1 cellular context compared by ENCODE assay signal in genomic region chr15:83655237-83655616, GRCh38.
TF ChIP-seq lines count a peak whose summit lies in the region.

No MANE protein-coding gene starts in this region.

TF ChIP-seq in GM23338, 12 proteins besides CTCF, POLR2A, EP300 and RAD21 (continued from another document):
- TF ChIP-seq, protein P1, sequence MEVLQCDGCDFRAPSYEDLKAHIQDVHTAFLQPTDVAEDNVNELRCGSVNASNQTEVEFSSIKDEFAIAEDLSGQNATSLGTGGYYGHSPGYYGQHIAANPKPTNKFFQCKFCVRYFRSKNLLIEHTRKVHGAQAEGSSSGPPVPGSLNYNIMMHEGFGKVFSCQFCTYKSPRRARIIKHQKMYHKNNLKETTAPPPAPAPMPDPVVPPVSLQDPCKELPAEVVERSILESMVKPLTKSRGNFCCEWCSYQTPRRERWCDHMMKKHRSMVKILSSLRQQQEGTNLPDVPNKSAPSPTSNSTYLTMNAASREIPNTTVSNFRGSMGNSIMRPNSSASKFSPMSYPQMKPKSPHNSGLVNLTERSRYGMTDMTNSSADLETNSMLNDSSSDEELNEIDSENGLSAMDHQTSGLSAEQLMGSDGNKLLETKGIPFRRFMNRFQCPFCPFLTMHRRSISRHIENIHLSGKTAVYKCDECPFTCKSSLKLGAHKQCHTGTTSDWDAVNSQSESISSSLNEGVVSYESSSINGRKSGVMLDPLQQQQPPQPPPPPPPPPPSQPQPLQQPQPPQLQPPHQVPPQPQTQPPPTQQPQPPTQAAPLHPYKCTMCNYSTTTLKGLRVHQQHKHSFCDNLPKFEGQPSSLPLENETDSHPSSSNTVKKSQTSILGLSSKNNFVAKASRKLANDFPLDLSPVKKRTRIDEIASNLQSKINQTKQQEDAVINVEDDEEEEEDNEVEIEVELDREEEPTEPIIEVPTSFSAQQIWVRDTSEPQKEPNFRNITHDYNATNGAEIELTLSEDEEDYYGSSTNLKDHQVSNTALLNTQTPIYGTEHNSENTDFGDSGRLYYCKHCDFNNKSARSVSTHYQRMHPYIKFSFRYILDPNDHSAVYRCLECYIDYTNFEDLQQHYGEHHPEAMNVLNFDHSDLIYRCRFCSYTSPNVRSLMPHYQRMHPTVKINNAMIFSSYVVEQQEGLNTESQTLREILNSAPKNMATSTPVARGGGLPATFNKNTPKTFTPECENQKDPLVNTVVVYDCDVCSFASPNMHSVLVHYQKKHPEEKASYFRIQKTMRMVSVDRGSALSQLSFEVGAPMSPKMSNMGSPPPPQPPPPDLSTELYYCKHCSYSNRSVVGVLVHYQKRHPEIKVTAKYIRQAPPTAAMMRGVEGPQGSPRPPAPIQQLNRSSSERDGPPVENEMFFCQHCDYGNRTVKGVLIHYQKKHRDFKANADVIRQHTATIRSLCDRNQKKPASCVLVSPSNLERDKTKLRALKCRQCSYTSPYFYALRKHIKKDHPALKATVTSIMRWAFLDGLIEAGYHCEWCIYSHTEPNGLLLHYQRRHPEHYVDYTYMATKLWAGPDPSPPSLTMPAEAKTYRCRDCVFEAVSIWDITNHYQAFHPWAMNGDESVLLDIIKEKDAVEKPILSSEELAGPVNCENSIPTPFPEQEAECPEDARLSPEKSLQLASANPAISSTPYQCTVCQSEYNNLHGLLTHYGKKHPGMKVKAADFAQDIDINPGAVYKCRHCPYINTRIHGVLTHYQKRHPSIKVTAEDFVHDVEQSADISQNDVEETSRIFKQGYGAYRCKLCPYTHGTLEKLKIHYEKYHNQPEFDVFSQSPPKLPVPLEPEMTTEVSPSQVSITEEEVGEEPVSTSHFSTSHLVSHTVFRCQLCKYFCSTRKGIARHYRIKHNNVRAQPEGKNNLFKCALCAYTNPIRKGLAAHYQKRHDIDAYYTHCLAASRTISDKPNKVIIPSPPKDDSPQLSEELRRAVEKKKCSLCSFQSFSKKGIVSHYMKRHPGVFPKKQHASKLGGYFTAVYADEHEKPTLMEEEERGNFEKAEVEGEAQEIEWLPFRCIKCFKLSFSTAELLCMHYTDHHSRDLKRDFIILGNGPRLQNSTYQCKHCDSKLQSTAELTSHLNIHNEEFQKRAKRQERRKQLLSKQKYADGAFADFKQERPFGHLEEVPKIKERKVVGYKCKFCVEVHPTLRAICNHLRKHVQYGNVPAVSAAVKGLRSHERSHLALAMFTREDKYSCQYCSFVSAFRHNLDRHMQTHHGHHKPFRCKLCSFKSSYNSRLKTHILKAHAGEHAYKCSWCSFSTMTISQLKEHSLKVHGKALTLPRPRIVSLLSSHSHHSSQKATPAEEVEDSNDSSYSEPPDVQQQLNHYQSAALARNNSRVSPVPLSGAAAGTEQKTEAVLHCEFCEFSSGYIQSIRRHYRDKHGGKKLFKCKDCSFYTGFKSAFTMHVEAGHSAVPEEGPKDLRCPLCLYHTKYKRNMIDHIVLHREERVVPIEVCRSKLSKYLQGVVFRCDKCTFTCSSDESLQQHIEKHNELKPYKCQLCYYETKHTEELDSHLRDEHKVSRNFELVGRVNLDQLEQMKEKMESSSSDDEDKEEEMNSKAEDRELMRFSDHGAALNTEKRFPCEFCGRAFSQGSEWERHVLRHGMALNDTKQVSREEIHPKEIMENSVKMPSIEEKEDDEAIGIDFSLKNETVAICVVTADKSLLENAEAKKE (CRISPR knock-in tag; IDR thresholded peaks at IDR 0.05): no peak
- TF ChIP-seq, protein P2, sequence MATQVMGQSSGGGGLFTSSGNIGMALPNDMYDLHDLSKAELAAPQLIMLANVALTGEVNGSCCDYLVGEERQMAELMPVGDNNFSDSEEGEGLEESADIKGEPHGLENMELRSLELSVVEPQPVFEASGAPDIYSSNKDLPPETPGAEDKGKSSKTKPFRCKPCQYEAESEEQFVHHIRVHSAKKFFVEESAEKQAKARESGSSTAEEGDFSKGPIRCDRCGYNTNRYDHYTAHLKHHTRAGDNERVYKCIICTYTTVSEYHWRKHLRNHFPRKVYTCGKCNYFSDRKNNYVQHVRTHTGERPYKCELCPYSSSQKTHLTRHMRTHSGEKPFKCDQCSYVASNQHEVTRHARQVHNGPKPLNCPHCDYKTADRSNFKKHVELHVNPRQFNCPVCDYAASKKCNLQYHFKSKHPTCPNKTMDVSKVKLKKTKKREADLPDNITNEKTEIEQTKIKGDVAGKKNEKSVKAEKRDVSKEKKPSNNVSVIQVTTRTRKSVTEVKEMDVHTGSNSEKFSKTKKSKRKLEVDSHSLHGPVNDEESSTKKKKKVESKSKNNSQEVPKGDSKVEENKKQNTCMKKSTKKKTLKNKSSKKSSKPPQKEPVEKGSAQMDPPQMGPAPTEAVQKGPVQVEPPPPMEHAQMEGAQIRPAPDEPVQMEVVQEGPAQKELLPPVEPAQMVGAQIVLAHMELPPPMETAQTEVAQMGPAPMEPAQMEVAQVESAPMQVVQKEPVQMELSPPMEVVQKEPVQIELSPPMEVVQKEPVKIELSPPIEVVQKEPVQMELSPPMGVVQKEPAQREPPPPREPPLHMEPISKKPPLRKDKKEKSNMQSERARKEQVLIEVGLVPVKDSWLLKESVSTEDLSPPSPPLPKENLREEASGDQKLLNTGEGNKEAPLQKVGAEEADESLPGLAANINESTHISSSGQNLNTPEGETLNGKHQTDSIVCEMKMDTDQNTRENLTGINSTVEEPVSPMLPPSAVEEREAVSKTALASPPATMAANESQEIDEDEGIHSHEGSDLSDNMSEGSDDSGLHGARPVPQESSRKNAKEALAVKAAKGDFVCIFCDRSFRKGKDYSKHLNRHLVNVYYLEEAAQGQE (IDR thresholded peaks at IDR 0.05; ENCODE audit: unreplicated experiment): no peak
